27 cellular contexts compared by ENCODE assay signal in the genomic region with DNA sequence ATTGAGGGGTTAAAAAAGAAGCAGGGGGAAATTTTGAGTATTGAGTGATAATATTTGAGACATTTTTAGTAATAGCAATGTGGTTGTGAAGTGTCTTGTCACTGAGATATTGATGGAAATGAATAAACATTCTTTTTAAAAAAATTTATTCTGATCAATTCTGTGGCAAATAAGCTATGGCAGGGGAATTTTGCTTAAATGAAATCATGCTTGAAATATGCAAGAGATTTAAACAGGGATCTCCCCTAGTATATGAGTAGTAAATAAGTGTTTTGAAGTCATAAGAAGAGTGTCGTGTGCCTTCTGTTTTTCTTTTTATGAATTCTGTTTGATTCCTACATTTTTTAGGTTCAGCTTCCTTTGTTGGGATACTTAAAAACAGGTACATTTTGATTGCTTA. TPM values are rescaled to one million over a fixed set of nuclear protein-coding genes. Genes with fewer than 3 reads are reported as not detected.
A peak's percentile ranks its signal among the peaks of the same experiment; 100 is the strongest.
DNase-seq lines count a peak whose midpoint lies in the region; ATAC-seq, FAIRE-seq and TF ChIP-seq lines count a peak whose summit lies in the region.
"Had no signal": no experiment of that assay in that cellular context is flagged by ENCODE, and none has a peak within 500 bp of the region (broad histone marks: within the 10 kb centered on the region; RNA-seq: fewer than 3 reads in every experiment).

No MANE protein-coding gene starts in this region.

- peaks cover 0 to 2% of the 10 kb centered on the region in 2 experiments; a peak in 1 of 4 replicates for H3K36me3 ChIP-seq in GM12878 (ENCODE audit: control insufficient read depth in 2 of 2, insufficient read depth in 2 of 2, low read length in 1 of 2)
- H3K36me3 ChIP-seq: cardiac muscle cell, esophagus muscularis mucosa, HAP-1, heart left ventricle, lower lobe of right lung, tibial artery had no signal

- TF ChIP-seq EP300 in GM12878 (IDR thresholded peaks at IDR 0.05; ENCODE audit: borderline replicate concordance in 1 of 2, control insufficient read depth in 1 of 2, low read depth in 2 of 2, low read length in 2 of 2): no peak

- DNase-seq in GM12892 (ENCODE audit: insufficient read length): no peak
- no peak for DNase-seq in GM12878 (ENCODE audit: low read depth, low spot score)
- no peak for DNase-seq in H4 (ENCODE audit: low spot score)
- no peak for DNase-seq in GOT3 (lab: John Stamatoyannopoulos, UW)
- DNase-seq: activated CD4-positive, alpha-beta memory T cell treated with anti-CD3 and anti-CD28 coated beads for 36 hours; activated CD8-positive, alpha-beta memory T cell treated with anti-CD3 and anti-CD28 coated beads, Interleukin-2, amount 50 U/mL, for 4 hours; aorta; CD4-positive, alpha-beta memory T cell; cortex of kidney; endodermal cell; foreskin keratinocyte; heart left ventricle; kidney glomerular epithelial cell; lower lobe of right lung; NCI-H1436; NCI-H345; tibial artery had no signal

- peaks cover 2% of the 10 kb centered on the region; the same call in 2 of the 3 replicates for H3K9me3 ChIP-seq in GM12878 (replicated peaks; ENCODE audit: control insufficient read depth, insufficient read depth, low read length)
- H3K9me3 ChIP-seq: esophagus muscularis mucosa, HAP-1, heart left ventricle, lower lobe of right lung, tibial artery had no signal

- H3K4me1 ChIP-seq in GM12878 (ENCODE audit: control insufficient read depth, insufficient read depth, low read length): peaks cover 10% of the 10 kb centered on the region
- H3K4me1 ChIP-seq: foreskin keratinocyte, HAP-1, lower lobe of right lung had no signal

- H3K27me3 ChIP-seq in GM12878 (replicated peaks in 1 of 2; ENCODE audit: control insufficient read depth in 2 of 2, insufficient read depth in 2 of 2, low read length in 1 of 2): no peaks in the 10 kb centered on the region
- H3K27me3 ChIP-seq: cardiac muscle cell, esophagus muscularis mucosa, foreskin keratinocyte, heart left ventricle, tibial artery had no signal

- no peak for TF ChIP-seq RAD21 in GM12878 (IDR thresholded peaks at IDR 0.05; ENCODE audit: insufficient read depth, low read depth, low read length)

- ATAC-seq in GM21619 (IDR thresholded peaks at IDR 0.05; ENCODE audit: unreplicated experiment) (peak; percentile 42), HG03280 (IDR thresholded peaks at IDR 0.05; ENCODE audit: unreplicated experiment) (peak; percentile 33), GM12878 (peak; percentile 35), HG03025 (IDR thresholded peaks at IDR 0.05; ENCODE audit: low FRiP score, unreplicated experiment) (no peak), HG02852 (IDR thresholded peaks at IDR 0.05; ENCODE audit: unreplicated experiment) (no peak)
- ATAC-seq: foreskin keratinocyte, heart left ventricle, lower lobe of right lung had no signal

- no TSS peak for BruUV-seq in GM12878 (replicated peaks; lab: Mats Ljungman, UMichigan)

- intact Hi-C loops in GM12878 (cut with micrococcal nuclease; ENCODE audit: unreplicated experiment): loop anchor here (2.0 to 5.0 kb wide), 2 partner anchors 23 to 352 kb away; a partner anchor contains a TSS

- H3K9ac ChIP-seq in GM12878 (ENCODE audit: control insufficient read depth, insufficient read depth, low read length): no peak overlapping the region

- FAIRE-seq in GM12892 (lab: Jason Lieb, UNC) (peak; percentile 44), GM12878 (lab: Jason Lieb, UNC) (no peak)
- FAIRE-seq: A204.1, TTC549 had no signal

- peak overlapping the region; percentile 26; the same call in 1 of the 2 replicates for H3K27ac ChIP-seq in GM12878 (ENCODE audit: control insufficient read depth, insufficient read depth)
- H3K27ac ChIP-seq: cardiac muscle cell, esophagus muscularis mucosa, foreskin keratinocyte, heart left ventricle, HL-60, lower lobe of right lung, tibial artery had no signal

- no peaks in the 10 kb centered on the region for H4K20me1 ChIP-seq in GM12878 (ENCODE audit: control insufficient read depth, insufficient read depth)

- RAD21 ChIA-PET in GM12878 (lab: Charles Lee; ENCODE audit: unreplicated experiment): interaction anchor here (0.6 to 1.6 kb wide), 6 partner anchors 10 to 43 kb away, joined by 3 to 6 read pairs (median 3); a partner anchor contains a TSS

- no peak overlapping the region for H3K4me2 ChIP-seq in GM12878 (ENCODE audit: control insufficient read depth, insufficient read depth)

- 0% methylated on average over 1 of the region's 1 CpG for WGBS in GM12878 (ENCODE audit: insufficient coverage, insufficient replicate concordance, low lambda C conversion rate, missing lambda C conversion rate)

- POLR2A ChIA-PET in GM12878 (lab: Charles Lee): interaction anchor here (0.9 to 1.5 kb wide), 2 partner anchors 21 to 23 kb away, joined by 6 to 7 read pairs; a partner anchor contains a TSS

- no peak overlapping the region for H3K4me3 ChIP-seq in GM12878
- H3K4me3 ChIP-seq: cardiac muscle cell, esophagus muscularis mucosa, HAP-1, heart left ventricle, lower lobe of right lung, tibial artery had no signal

- no peak for TF ChIP-seq CTCF in GM12878 (IDR thresholded peaks at IDR 0.05 in 2 of 3, conservative IDR thresholded peaks at IDR 0.05 in 1 of 3; ENCODE audit: control insufficient read depth in 2 of 3, extremely low read depth in 1 of 3, insufficient read depth in 1 of 3, low read depth in 3 of 3, low read length in 3 of 3)

- peaks cover 12% of the 10 kb centered on the region for H3K79me2 ChIP-seq in GM12878 (ENCODE audit: control insufficient read depth, insufficient read depth, low read length)

- no peak overlapping the region for H2AFZ ChIP-seq in GM12878 (ENCODE audit: control insufficient read depth, low read depth, low read length)

- SMC1A ChIA-PET in GM12878 (lab: Charles Lee; ENCODE audit: uncharacterized antibody, unreplicated experiment): interaction anchor here (0.7 to 1.7 kb wide), 7 partner anchors 9 to 24 kb away, joined by 3 to 11 read pairs (median 4); a partner anchor contains a TSS

- CTCF ChIA-PET in GM12878 (lab: Yijun Ruan, JAX): interaction anchor here (0.7 to 1.5 kb wide), 5 partner anchors 9 to 53 kb away, joined by 3 to 5 read pairs (median 3); no protein-coding TSS in a partner anchor

- in situ Hi-C loops in GM12878 (cut with MboI): no loop called here

- TF ChIP-seq POLR2A in GM12892 (IDR thresholded peaks at IDR 0.05; ENCODE audit: low read depth, low read length): no peak
- TF ChIP-seq POLR2A in GM12878 (IDR thresholded peaks at IDR 0.05; ENCODE audit: low read depth, low read length): no peak

TF ChIP-seq in GM12878, 131 proteins besides CTCF, POLR2A, EP300 and RAD21:
- 0 out of 2 replicates have a peak, but pooled peaks have one; percentile 43 for TF ChIP-seq JUNB (IDR thresholded peaks at IDR 0.05)
- TF ChIP-seq, protein P1, sequence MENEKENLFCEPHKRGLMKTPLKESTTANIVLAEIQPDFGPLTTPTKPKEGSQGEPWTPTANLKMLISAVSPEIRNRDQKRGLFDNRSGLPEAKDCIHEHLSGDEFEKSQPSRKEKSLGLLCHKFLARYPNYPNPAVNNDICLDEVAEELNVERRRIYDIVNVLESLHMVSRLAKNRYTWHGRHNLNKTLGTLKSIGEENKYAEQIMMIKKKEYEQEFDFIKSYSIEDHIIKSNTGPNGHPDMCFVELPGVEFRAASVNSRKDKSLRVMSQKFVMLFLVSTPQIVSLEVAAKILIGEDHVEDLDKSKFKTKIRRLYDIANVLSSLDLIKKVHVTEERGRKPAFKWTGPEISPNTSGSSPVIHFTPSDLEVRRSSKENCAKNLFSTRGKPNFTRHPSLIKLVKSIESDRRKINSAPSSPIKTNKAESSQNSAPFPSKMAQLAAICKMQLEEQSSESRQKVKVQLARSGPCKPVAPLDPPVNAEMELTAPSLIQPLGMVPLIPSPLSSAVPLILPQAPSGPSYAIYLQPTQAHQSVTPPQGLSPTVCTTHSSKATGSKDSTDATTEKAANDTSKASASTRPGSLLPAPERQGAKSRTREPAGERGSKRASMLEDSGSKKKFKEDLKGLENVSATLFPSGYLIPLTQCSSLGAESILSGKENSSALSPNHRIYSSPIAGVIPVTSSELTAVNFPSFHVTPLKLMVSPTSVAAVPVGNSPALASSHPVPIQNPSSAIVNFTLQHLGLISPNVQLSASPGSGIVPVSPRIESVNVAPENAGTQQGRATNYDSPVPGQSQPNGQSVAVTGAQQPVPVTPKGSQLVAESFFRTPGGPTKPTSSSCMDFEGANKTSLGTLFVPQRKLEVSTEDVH (IDR thresholded peaks at IDR 0.05; ENCODE audit: low read depth, partially characterized antibody): no peak

RNA-seq across cellular contexts. Expression of a gene that starts 23.2 kb away (rescaled TPM):
- polyA plus RNA-seq in GM12892 (2012; ENCODE audit: missing spikeins): 19.7 TPM
- total RNA-seq in GM12878 (2013; cell fraction: nucleolus; rRNA removed): 99.5 and 111 TPM in 2 replicates
- total RNA-seq in GM12878 (2014; rRNA removed) (9.8 and 12.8 TPM in 2 replicates), GM12878 (2014; rRNA removed; fragmentation: Illumina TruSeq; extraction: Trizol) (7.1 and 9.2 TPM in 2 replicates), GM12878 (2021) (7.0 and 8.1 TPM in 2 replicates)
- polyA plus RNA-seq in GM12878 (2011; ENCODE audit: low read depth): 4.7 TPM
- polyA plus RNA-seq in GM12878 (2011; rRNA removed) (9.7 and 15.2 TPM in 2 replicates), GM12878 (2014; fragmentation: Illumina TruSeq; extraction: Trizol) (6.4 and 9.3 TPM in 2 replicates), GM12878 (2014; fragmentation: Nextera tagmentation; extraction: Ambion mirVana) (1 to 10 TPM; 6.0 to 7.3 TPM), GM12878 (2014; rRNA removed) (9.0 and 9.2 TPM in 2 replicates), GM12878 (2016; fragmentation: Nextera tagmentation; extraction: Ambion mirVana) (10 to 100 TPM; 10.6 to 11.4 TPM)
- polyA plus RNA-seq in GM12878 (2011; cell fraction: cytosol; rRNA removed): 2.6 and 3.0 TPM in 2 replicates
- polyA plus RNA-seq in GM12878 (2011; cell fraction: nucleus; rRNA removed): 16.0 and 16.7 TPM in 2 replicates
- 8.9 and 13.7 TPM in 2 replicates for polyA plus RNA-seq in GM12878 (2012)
- 5.2 and 5.3 TPM in 2 replicates for polyA minus RNA-seq in GM12878 (2011; rRNA and poly(A)+ RNA removed)
- 2.8 and 2.9 TPM in 2 replicates for polyA minus RNA-seq in GM12878 (2011; cell fraction: cytosol; rRNA and poly(A)+ RNA removed)
- polyA minus RNA-seq in GM12878 (2011; cell fraction: nucleus; rRNA and poly(A)+ RNA removed): 19.3 and 29.9 TPM in 2 replicates
- total RNA-seq in H4 (2014; rRNA removed; shearing (Covaris generic)): 12.0 and 16.0 TPM in 2 replicates
- total RNA-seq: cardiac muscle cell had no signal
- polyA plus RNA-seq: cardiac muscle cell had no signal

Comparison
In these comparisons a context has a peak if more than half of its experiments do, and no peak if none do; other contexts are left out.
1. ATAC-seq: peak in GM21619 (single experiment), HG03280 (single experiment) and GM12878 (single experiment); none in HG03025 (single experiment) and HG02852 (single experiment).